In genomic region chr10:132607961-132608495, GRCh38 we compare ENCODE assay signal across 17 cellular contexts.
"Had no signal": no experiment of that assay in that cellular context is flagged by ENCODE, and none has a peak within 500 bp of the region (broad histone marks: within the 10 kb centered on the region; RNA-seq: fewer than 3 reads in every experiment).

No MANE protein-coding gene starts in this region.

- DNase-seq: activated CD4-positive, alpha-beta T cell treated with anti-CD3 and anti-CD28 coated beads for 48 hours; activated CD8-positive, alpha-beta memory T cell treated with anti-CD3 and anti-CD28 coated beads, Interleukin-2, amount 50 U/mL, for 48 hours; activated CD8-positive, alpha-beta T cell treated with anti-CD3 and anti-CD28 coated beads, Interleukin-2, amount 10 ng/mL, durations not matched to agents 7 days and 5 days; dermis blood vessel endothelial cell; hippocampal formation; stimulated activated CD4-positive, alpha-beta T cell treated with anti-CD3 and anti-CD28 coated beads, Interleukin-2, amount 100 ng/mL, for 48 hours; T1000; uterus; WERI-Rb-1 had no signal

- H3K27ac Mint-ChIP-seq: activated CD8-positive, alpha-beta T cell treated with anti-CD3 and anti-CD28 coated beads, Interleukin-2, amount 10 ng/mL, durations not matched to agents 7 days and 5 days; activated naive CD4-positive, alpha-beta T cell treated with anti-CD3 and anti-CD28 coated beads, Interleukin-2, amount 50 U/mL, for 24 hours; activated T-helper 2 cell treated with anti-CD3 and anti-CD28 coated beads, Interferon-gamma antibody, Interleukin-2, Interleukin-4, amounts not matched to agents 10 μg/mL and 5 μg/mL and 100 μg/mL, durations not matched to agents 14 hours and 24 hours and 36 hours; stimulated activated naive CD8-positive, alpha-beta T cell treated with anti-CD3 and anti-CD28 coated beads, Interleukin-15, Interleukin-2, amounts not matched to agents 100 ng/mL and 50 ng/mL, for 24 hours had no signal

- H3K27ac ChIP-seq: right lobe of liver, thyroid gland, uterus, WERI-Rb-1 had no signal

- H3K36me3 ChIP-seq: prostate gland, right lobe of liver, thyroid gland, uterus, WERI-Rb-1 had no signal

- H3K4me3 Mint-ChIP-seq: activated CD8-positive, alpha-beta T cell treated with anti-CD3 and anti-CD28 coated beads, Interleukin-2, amount 10 ng/mL, durations not matched to agents 7 days and 5 days; activated naive CD4-positive, alpha-beta T cell treated with anti-CD3 and anti-CD28 coated beads, Interleukin-2, amount 50 U/mL, for 24 hours; stimulated activated naive CD8-positive, alpha-beta T cell treated with anti-CD3 and anti-CD28 coated beads, Interleukin-15, Interleukin-2, amounts not matched to agents 100 ng/mL and 50 ng/mL, for 24 hours had no signal

- H3K9me3 Mint-ChIP-seq: activated naive CD4-positive, alpha-beta T cell treated with anti-CD3 and anti-CD28 coated beads, Interleukin-2, amount 50 U/mL, for 24 hours; naive thymus-derived CD8-positive, alpha-beta T cell; stimulated activated naive CD8-positive, alpha-beta T cell treated with anti-CD3 and anti-CD28 coated beads, Interleukin-15, Interleukin-2, amounts not matched to agents 100 ng/mL and 50 ng/mL, for 24 hours had no signal

- H3K9me3 ChIP-seq: prostate gland, right lobe of liver, thyroid gland, uterus had no signal

- H3K27me3 Mint-ChIP-seq: activated naive CD4-positive, alpha-beta T cell treated with anti-CD3 and anti-CD28 coated beads, Interleukin-2, amount 50 U/mL, for 24 hours; naive thymus-derived CD8-positive, alpha-beta T cell; stimulated activated naive CD8-positive, alpha-beta T cell treated with anti-CD3 and anti-CD28 coated beads, Interleukin-15, Interleukin-2, amounts not matched to agents 100 ng/mL and 50 ng/mL, for 24 hours had no signal

- H3K27me3 ChIP-seq: right lobe of liver, thyroid gland, uterus had no signal

- H3K4me1 ChIP-seq: right lobe of liver had no signal

- ATAC-seq: activated CD8-positive, alpha-beta T cell treated with anti-CD3 and anti-CD28 coated beads, Interleukin-2, amount 10 ng/mL, durations not matched to agents 7 days and 5 days; naive thymus-derived CD8-positive, alpha-beta T cell had no signal

- H3K4me3 ChIP-seq: lung, prostate gland, right lobe of liver, thyroid gland, uterus had no signal
